8 cellular contexts compared by ENCODE assay signal in the genomic region with DNA sequence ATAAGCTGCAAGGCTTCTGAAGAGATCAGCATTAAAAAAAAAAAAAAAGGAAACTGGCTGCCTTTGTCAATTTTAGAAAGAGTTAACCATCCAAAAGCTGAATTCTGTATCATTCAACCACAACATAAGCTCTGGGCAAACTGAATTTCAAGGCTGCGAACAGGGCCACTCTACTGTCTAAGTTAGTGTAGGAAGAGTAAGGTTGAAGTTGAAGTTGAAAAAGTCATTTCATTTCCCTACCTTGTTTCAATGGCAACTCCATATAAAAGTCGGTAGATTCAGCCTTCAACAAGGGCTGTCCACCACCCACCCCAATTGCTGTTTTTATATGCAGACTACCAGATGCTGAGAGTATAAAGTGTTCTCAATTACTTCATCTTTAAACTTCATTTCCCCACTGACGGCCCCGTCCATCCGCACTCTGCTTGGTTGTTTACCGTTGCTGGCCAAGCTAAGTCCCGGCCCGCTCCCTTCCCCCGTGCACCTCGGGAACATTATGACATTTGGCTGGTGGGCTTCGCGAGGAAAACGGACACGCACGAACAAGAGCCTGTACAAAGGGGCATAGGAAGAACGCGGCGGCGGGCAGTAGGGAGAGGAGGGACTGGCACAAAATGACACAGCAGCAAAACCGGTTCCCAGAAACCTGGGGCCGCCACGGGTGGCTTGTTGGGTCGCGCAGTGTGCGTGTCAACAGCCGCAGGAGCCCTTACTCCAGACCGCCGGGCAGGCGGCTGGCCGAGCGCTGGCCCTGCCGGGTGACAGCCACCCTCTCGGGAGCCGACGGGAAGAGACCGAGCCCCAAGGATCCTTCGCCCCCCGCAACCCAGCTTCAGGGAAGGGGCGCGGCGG. TPM values are rescaled to one million over a fixed set of nuclear protein-coding genes. Genes with fewer than 3 reads are reported as not detected.
DNase-seq lines count a peak whose midpoint lies in the region; ATAC-seq, FAIRE-seq and TF ChIP-seq lines count a peak whose summit lies in the region.

No MANE protein-coding gene starts in this region.

- H3K4me1 ChIP-seq in DND-41 (ENCODE audit: insufficient read depth, low read length) (peaks cover 43% of the 10 kb centered on the region), HUES64 (ENCODE audit: insufficient read depth, low read length) (peaks cover 24% of the 10 kb centered on the region), endothelial cell of umbilical vein (ENCODE audit: control insufficient read depth, extremely low read depth, insufficient read depth, low read length) (peaks cover 19% of the 10 kb centered on the region), mononuclear cell (ENCODE audit: insufficient read depth, low read length) (peaks cover 37% of the 10 kb centered on the region), testis (peaks cover 17% of the 10 kb centered on the region)

- POLR2A ChIA-PET in endothelial cell of umbilical vein (lab: Charles Lee), result interaction anchor here (0.6 to 2.3 kb wide), 2 partner anchors 23 to 26 kb away, joined by 4 to 13 read pairs; a partner anchor contains a TSS

- no peaks in the 10 kb centered on the region for H3K9me1 ChIP-seq in endothelial cell of umbilical vein (replicated peaks; ENCODE audit: control insufficient read depth, extremely low read depth, insufficient read depth, low read length)

- H3K27ac ChIP-seq in DND-41 (ENCODE audit: low read length) (peak overlapping the region; percentile 85), HUES64 (ENCODE audit: low read depth, low read length) (peak overlapping the region; percentile 41; the same call in 1 of the 2 replicates), endothelial cell of umbilical vein (ENCODE audit: insufficient read depth, low read depth, low read length) (peak overlapping the region; percentile 71), testis (peak overlapping the region; percentile 88 to 91)

- intact Hi-C loops in activated CD4-positive, alpha-beta T cell treated with anti-CD3 and anti-CD28 coated beads, Interleukin-2, amount 10 ng/mL, durations not matched to agents 24 days and 14 days (cut with micrococcal nuclease), result loop anchor here (1.0 to 5.0 kb wide), 11 partner anchors 23 to 583 kb away; a partner anchor contains a TSS
- intact Hi-C loops in endothelial cell of umbilical vein (cut with micrococcal nuclease), result loop anchor here (1.0 to 5.0 kb wide), 5 partner anchors 121 to 637 kb away; a partner anchor contains a TSS
- intact Hi-C loops in testis (cut with DNase I; ENCODE audit: low total_unique reads), result no loop called here

- dilution Hi-C loops in endothelial cell of umbilical vein (cut with MboI; ENCODE audit: extremely low pct_ligation_motif_present, low sequenced_read_pairs), result no loop called here

- peak overlapping the region; percentile 100 for H3K4me3 Mint-ChIP-seq in activated CD4-positive, alpha-beta T cell treated with anti-CD3 and anti-CD28 coated beads, Interleukin-2, amount 10 ng/mL, durations not matched to agents 24 days and 14 days

- H3K27me3 Mint-ChIP-seq in activated CD4-positive, alpha-beta T cell treated with anti-CD3 and anti-CD28 coated beads, Interleukin-2, amount 10 ng/mL, durations not matched to agents 24 days and 14 days, result peaks cover 1% of the 10 kb centered on the region

- H3K4me2 ChIP-seq in DND-41 (ENCODE audit: insufficient read depth, low read length) (peak overlapping the region; percentile 78), endothelial cell of umbilical vein (ENCODE audit: insufficient read depth, low read length) (peak overlapping the region; percentile 97)

- H3K4me3 ChIP-seq in DND-41 (ENCODE audit: low read depth in 1 of 2, low read length in 2 of 2) (peak overlapping the region; percentile 78 to 85), HUES64 (ENCODE audit: low read length) (peak overlapping the region; percentile 99), endothelial cell of umbilical vein (replicated peaks in 1 of 3; ENCODE audit: insufficient read depth in 1 of 3, low read depth in 1 of 3, low read length in 3 of 3) (peak overlapping the region; percentile 80 to 97 (median 83)), mononuclear cell (ENCODE audit: low read length) (peak overlapping the region; percentile 80), testis (peak overlapping the region; percentile 80 to 83)

- peaks cover 7% of the 10 kb centered on the region; the same call in 1 of the 2 replicates for H4K20me1 ChIP-seq in DND-41 (ENCODE audit: insufficient read depth, low read length)
- H4K20me1 ChIP-seq in endothelial cell of umbilical vein (replicated peaks; ENCODE audit: control insufficient read depth, extremely low read depth, insufficient read depth, low read length), result no peaks in the 10 kb centered on the region

- TF ChIP-seq POLR2A in endothelial cell of umbilical vein (IDR thresholded peaks at IDR 0.05; ENCODE audit: low read depth, low read length) (peak; percentile 6), testis (IDR thresholded peaks at IDR 0.05) (no peak)

- CTCF ChIA-PET in endothelial cell of umbilical vein (lab: Charles Lee), result interaction anchor here (0.9 to 3.1 kb wide), 19 partner anchors 9 to 272 kb away, joined by 3 to 32 read pairs (median 7); a partner anchor contains a TSS

- H3K36me3 Mint-ChIP-seq in activated CD4-positive, alpha-beta T cell treated with anti-CD3 and anti-CD28 coated beads, Interleukin-2, amount 10 ng/mL, durations not matched to agents 24 days and 14 days (ENCODE audit: low read depth), result peaks cover 2% of the 10 kb centered on the region

- peak overlapping the region; percentile 99 for H3K27ac Mint-ChIP-seq in activated CD4-positive, alpha-beta T cell treated with anti-CD3 and anti-CD28 coated beads, Interleukin-2, amount 10 ng/mL, durations not matched to agents 24 days and 14 days

- BruUV-seq in endothelial cell of umbilical vein (replicated peaks; lab: Mats Ljungman, UMichigan), result TSS peak; percentile 7

- no peaks in the 10 kb centered on the region for H3K9me3 Mint-ChIP-seq in activated CD4-positive, alpha-beta T cell treated with anti-CD3 and anti-CD28 coated beads, Interleukin-2, amount 10 ng/mL, durations not matched to agents 24 days and 14 days

- no peaks in the 10 kb centered on the region; the same call in 1 of the 2 replicates for H3K36me3 ChIP-seq in DND-41 (ENCODE audit: insufficient read depth, low read length)
- H3K36me3 ChIP-seq in HUES64 (ENCODE audit: insufficient read depth, low read length), result no peaks in the 10 kb centered on the region
- no peaks in the 10 kb centered on the region for H3K36me3 ChIP-seq in endothelial cell of umbilical vein (ENCODE audit: control insufficient read depth in 2 of 2, extremely low read depth in 1 of 2, insufficient read depth in 2 of 2, low read length in 2 of 2)
- no peaks in the 10 kb centered on the region for H3K36me3 ChIP-seq in testis (ENCODE audit: low read depth, missing control alignments)

- under 1% methylated on average over 40 of the region's 41 CpGs for WGBS in HUES64
- WGBS in testis, 2 donors, result 2 to 3% methylated on average over 17 to 25 of the region's 41 CpGs

- DNase-seq in DND-41 (peak; percentile 45), endothelial cell of umbilical vein (ENCODE audit: low read depth, low spot score) (peak; percentile 59), testis (peak; percentile 49), RCC 7860 (ENCODE audit: low spot score) (no peak)
- DNase-seq in activated CD4-positive, alpha-beta T cell treated with anti-CD3 and anti-CD28 coated beads, Interleukin-2, amount 10 ng/mL, durations not matched to agents 24 days and 14 days, result peak; percentile 80

- H3K9me3 ChIP-seq in DND-41 (ENCODE audit: insufficient read depth, low read length, severe bottlenecking), result no peaks in the 10 kb centered on the region
- H3K9me3 ChIP-seq in HUES64 (ENCODE audit: insufficient read depth, low read depth, low read length), result no peaks in the 10 kb centered on the region
- H3K9me3 ChIP-seq in endothelial cell of umbilical vein (replicated peaks; ENCODE audit: control insufficient read depth, insufficient read depth, low read length), result no peaks in the 10 kb centered on the region
- H3K9me3 ChIP-seq in mononuclear cell (ENCODE audit: low read depth, low read length), result no peaks in the 10 kb centered on the region
- no peaks in the 10 kb centered on the region for H3K9me3 ChIP-seq in testis

- no peak for TF ChIP-seq CTCF in DND-41 (IDR thresholded peaks at IDR 0.05; ENCODE audit: borderline replicate concordance, extremely low read depth, low read length, poor library complexity, severe bottlenecking)
- no peak for TF ChIP-seq CTCF in endothelial cell of umbilical vein (IDR thresholded peaks at IDR 0.05; ENCODE audit: extremely low read depth in 1 of 2, insufficient read depth in 1 of 2, low read depth in 1 of 2, low read length in 2 of 2)
- TF ChIP-seq CTCF in testis (IDR thresholded peaks at IDR 0.05), result no peak

- H3K79me2 ChIP-seq in DND-41 (ENCODE audit: insufficient read depth, low read length), result peaks cover 56% of the 10 kb centered on the region
- H3K79me2 ChIP-seq in endothelial cell of umbilical vein (ENCODE audit: control insufficient read depth, insufficient read depth, low read length), result peaks cover 43% of the 10 kb centered on the region

- H3K9ac ChIP-seq in DND-41 (ENCODE audit: low read depth, low read length) (peak overlapping the region; percentile 98), HUES64 (ENCODE audit: low read depth, low read length) (peak overlapping the region; percentile 71), endothelial cell of umbilical vein (replicated peaks; ENCODE audit: extremely low read depth, insufficient read depth, low read length) (peak overlapping the region; percentile 80)

- peak overlapping the region; percentile 70 for H2AFZ ChIP-seq in DND-41 (ENCODE audit: low read depth, low read length)
- peak overlapping the region; percentile 85 for H2AFZ ChIP-seq in endothelial cell of umbilical vein (ENCODE audit: low read depth, low read length)

- FAIRE-seq in endothelial cell of umbilical vein (lab: Jason Lieb, UNC) (peak; percentile 28), RCC 7860 (lab: Jason Lieb, UNC) (no peak)

- ATAC-seq in DND-41 (ENCODE audit: insufficient read depth, low read depth) (peak; percentile 10; the same call in 2 of the 3 replicates), GM21381 (IDR thresholded peaks at IDR 0.05; ENCODE audit: unreplicated experiment) (peak; percentile 16)

- H3K27me3 ChIP-seq in DND-41 (ENCODE audit: insufficient read depth, low read length, poor library complexity) (no peaks in the 10 kb centered on the region), HUES64 (ENCODE audit: insufficient read depth, low read length) (peaks cover 15% of the 10 kb centered on the region), endothelial cell of umbilical vein (ENCODE audit: control insufficient read depth in 2 of 2, insufficient read depth in 2 of 2, low read length in 2 of 2) (no peaks in the 10 kb centered on the region), mononuclear cell (ENCODE audit: insufficient read depth, low read length) (no peaks in the 10 kb centered on the region), testis (no peaks in the 10 kb centered on the region)

- peaks cover 44% of the 10 kb centered on the region for H3K4me1 Mint-ChIP-seq in activated CD4-positive, alpha-beta T cell treated with anti-CD3 and anti-CD28 coated beads, Interleukin-2, amount 10 ng/mL, durations not matched to agents 24 days and 14 days

RNA-seq across cellular contexts. Expression of a gene that starts 1.4 kb away (rescaled TPM):
- polyA plus RNA-seq in HUES64 (2013, experiment 1 of 2), result 8.5 TPM
- 9.6 TPM for polyA plus RNA-seq in HUES64 (2013, experiment 2 of 2)
- 25.4 and 28.8 TPM in 2 replicates for total RNA-seq in activated CD4-positive, alpha-beta T cell treated with anti-CD3 and anti-CD28 coated beads, Interleukin-2, amount 10 ng/mL, durations not matched to agents 24 days and 14 days
- total RNA-seq in endothelial cell of umbilical vein (14.8 and 15.7 TPM in 2 replicates), mononuclear cell (16.8 TPM), testis (10 to 100 TPM; 14.5 to 14.6 TPM)
- polyA plus RNA-seq in endothelial cell of umbilical vein (6.2 and 6.5 TPM in 2 replicates), testis (ENCODE audit: insufficient read depth, low read depth, low replicate concordance) (13.2 TPM)
- 6.7 and 7.6 TPM in 2 replicates for polyA plus RNA-seq in endothelial cell of umbilical vein (2011; cell fraction: cytosol; rRNA removed)
- polyA plus RNA-seq in endothelial cell of umbilical vein (2011; cell fraction: nucleus; rRNA removed), result 8.2 and 9.4 TPM in 2 replicates
- polyA plus RNA-seq in endothelial cell of umbilical vein (2012), result 6.2 and 10.5 TPM in 2 replicates
- 23.8 and 25.3 TPM in 2 replicates for polyA minus RNA-seq in endothelial cell of umbilical vein
- polyA minus RNA-seq in endothelial cell of umbilical vein (2011; cell fraction: cytosol; rRNA and poly(A)+ RNA removed), result 24.5 TPM
- polyA minus RNA-seq in endothelial cell of umbilical vein (2011; cell fraction: nucleus; rRNA and poly(A)+ RNA removed), result 19.1 and 31.3 TPM in 2 replicates

RNA-seq across cellular contexts. Expression of a gene that starts 23.0 kb away (rescaled TPM):
- 49.7 TPM for polyA plus RNA-seq in HUES64 (2013, experiment 1 of 2)
- polyA plus RNA-seq in HUES64 (2013, experiment 2 of 2), result 48.4 TPM
- 36.5 and 37.5 TPM in 2 replicates for total RNA-seq in activated CD4-positive, alpha-beta T cell treated with anti-CD3 and anti-CD28 coated beads, Interleukin-2, amount 10 ng/mL, durations not matched to agents 24 days and 14 days
- total RNA-seq in endothelial cell of umbilical vein (47.3 and 53.0 TPM in 2 replicates), mononuclear cell (93.3 TPM), testis (100 to 1,000 TPM in 1 of 2 donors, 10 to 100 TPM in 1; 73.2 to 100 TPM)
- polyA plus RNA-seq in endothelial cell of umbilical vein (29.8 and 30.7 TPM in 2 replicates), testis (ENCODE audit: insufficient read depth, low read depth, low replicate concordance) (87.6 TPM)
- 61.9 and 64.9 TPM in 2 replicates for polyA plus RNA-seq in endothelial cell of umbilical vein (2011; cell fraction: cytosol; rRNA removed)
- 40.6 and 55.2 TPM in 2 replicates for polyA plus RNA-seq in endothelial cell of umbilical vein (2011; cell fraction: nucleus; rRNA removed)
- 61.3 and 109 TPM in 2 replicates for polyA plus RNA-seq in endothelial cell of umbilical vein (2012)
- 38.7 and 43.2 TPM in 2 replicates for polyA minus RNA-seq in endothelial cell of umbilical vein
- polyA minus RNA-seq in endothelial cell of umbilical vein (2011; cell fraction: cytosol; rRNA and poly(A)+ RNA removed), result 9.4 TPM
- polyA minus RNA-seq in endothelial cell of umbilical vein (2011; cell fraction: nucleus; rRNA and poly(A)+ RNA removed), result 20.3 and 27.8 TPM in 2 replicates
